ENCODE assay signal across 21 cellular contexts in genomic region chr9:131482343-131483006, GRCh38. TPM values are rescaled to one million over a fixed set of nuclear protein-coding genes. Genes with fewer than 3 reads are reported as not detected.
A peak's percentile ranks its signal among the peaks of the same experiment; 100 is the strongest.
DNase-seq lines count a peak whose midpoint lies in the region; ATAC-seq and TF ChIP-seq lines count a peak whose summit lies in the region.
"Had no signal": no experiment of that assay in that cellular context is flagged by ENCODE, and none has a peak within 500 bp of the region (broad histone marks: within the 10 kb centered on the region; RNA-seq: fewer than 3 reads in every experiment).

No MANE protein-coding gene starts in this region.

- H3K4me3 ChIP-seq in SJCRH30 = no peak overlapping the region
- H3K4me3 ChIP-seq: A549, BLaER1, colonic mucosa, GM23248, neural progenitor cell, upper lobe of left lung had no signal

- DNase-seq in cardiac septum (ENCODE audit: low spot score) = peak; percentile 64
- DNase-seq in left cardiac atrium = no peak
- peak; percentile 74 for DNase-seq in chondrocyte (ENCODE audit: low spot score)
- no peak for DNase-seq in nephron progenitor cell
- no peak for DNase-seq in type B pancreatic cell (ENCODE audit: extremely low spot score, unreplicated experiment)
- no peak for DNase-seq in SJCRH30
- DNase-seq in NCI-H1436 treated with DMSO at 0.1 percent for 48 hours (lab: John Stamatoyannopoulos, UW) = no peak
- DNase-seq: activated CD4-positive, alpha-beta T cell treated with anti-CD3 and anti-CD28 coated beads, Interleukin-2, amount 10 ng/mL, durations not matched to agents 7 days and 5 days; activated CD8-positive, alpha-beta memory T cell treated with anti-CD3 and anti-CD28 coated beads, Interleukin-2, amount 50 U/mL, for 4 hours; colonic mucosa; GM23248; kidney glomerular epithelial cell; NCI-H1105; NCI-H510A treated with DMSO at 0.1 percent for 48 hours; retina; SW 1271; upper lobe of left lung had no signal

- H3K36me3 ChIP-seq in SJCRH30 = peaks cover 95% of the 10 kb centered on the region

- no peaks in the 10 kb centered on the region for H3K27me3 ChIP-seq in SJCRH30
- H3K27me3 ChIP-seq: BLaER1, colonic mucosa, neural progenitor cell, upper lobe of left lung had no signal

- H3K36me3 Mint-ChIP-seq in chondrocyte (ENCODE audit: low read depth) = peaks cover 44% of the 10 kb centered on the region
- peaks cover 65% of the 10 kb centered on the region for H3K36me3 Mint-ChIP-seq in nephron progenitor cell (ENCODE audit: low read depth)
- H3K36me3 Mint-ChIP-seq in type B pancreatic cell = peaks cover 22% of the 10 kb centered on the region

- H3K27me3 Mint-ChIP-seq in chondrocyte (ENCODE audit: low read depth) (no peaks in the 10 kb centered on the region), nephron progenitor cell (ENCODE audit: low read depth, poor library complexity) (peaks cover 10% of the 10 kb centered on the region), type B pancreatic cell (no peaks in the 10 kb centered on the region)
- H3K27me3 Mint-ChIP-seq: activated CD4-positive, alpha-beta T cell treated with anti-CD3 and anti-CD28 coated beads, Interleukin-2, amount 10 ng/mL, durations not matched to agents 7 days and 5 days had no signal

- no peaks in the 10 kb centered on the region for H3K4me1 ChIP-seq in SJCRH30
- H3K4me1 ChIP-seq: A549, colonic mucosa, neural progenitor cell, upper lobe of left lung had no signal

- no peak overlapping the region for H3K4me3 Mint-ChIP-seq in chondrocyte (ENCODE audit: unreplicated experiment)
- H3K4me3 Mint-ChIP-seq in nephron progenitor cell = no peak overlapping the region
- peak overlapping the region; percentile 5 for H3K4me3 Mint-ChIP-seq in type B pancreatic cell
- H3K4me3 Mint-ChIP-seq: activated CD4-positive, alpha-beta T cell treated with anti-CD3 and anti-CD28 coated beads, Interleukin-2, amount 10 ng/mL, durations not matched to agents 7 days and 5 days; neural progenitor cell had no signal

- H3K27ac Mint-ChIP-seq in chondrocyte (ENCODE audit: unreplicated experiment) = no peak overlapping the region
- peak overlapping the region; percentile 83 for H3K27ac Mint-ChIP-seq in nephron progenitor cell
- H3K27ac Mint-ChIP-seq in type B pancreatic cell = peak overlapping the region; percentile 22
- H3K27ac Mint-ChIP-seq: activated CD4-positive, alpha-beta T cell treated with anti-CD3 and anti-CD28 coated beads, Interleukin-2, amount 10 ng/mL, durations not matched to agents 7 days and 5 days; neural progenitor cell had no signal

- intact Hi-C loops in cardiac septum (cut with DNase I) = no loop called here
- intact Hi-C loops in left cardiac atrium (cut with DNase I) = loop anchor here in 1 of 2 donors (10.0 kb wide), 1 partner anchor 118 kb away; no protein-coding TSS in a partner anchor

- H3K9me3 Mint-ChIP-seq in chondrocyte (ENCODE audit: low read depth) (no peaks in the 10 kb centered on the region), nephron progenitor cell (no peaks in the 10 kb centered on the region), type B pancreatic cell (no peaks in the 10 kb centered on the region)
- H3K9me3 Mint-ChIP-seq: activated CD4-positive, alpha-beta T cell treated with anti-CD3 and anti-CD28 coated beads, Interleukin-2, amount 10 ng/mL, durations not matched to agents 7 days and 5 days; neural progenitor cell had no signal

- H3K4me1 Mint-ChIP-seq in chondrocyte (ENCODE audit: low read depth) (no peaks in the 10 kb centered on the region), nephron progenitor cell (no peaks in the 10 kb centered on the region), type B pancreatic cell (ENCODE audit: unreplicated experiment) (no peaks in the 10 kb centered on the region)
- H3K4me1 Mint-ChIP-seq: neural progenitor cell had no signal

- no peak for TF ChIP-seq CTCF in chondrocyte (IDR thresholded peaks at IDR 0.05)
- no peak for TF ChIP-seq CTCF in nephron progenitor cell (IDR thresholded peaks at IDR 0.05)
- no peak for TF ChIP-seq CTCF in type B pancreatic cell (conservative IDR thresholded peaks at IDR 0.05)

- no peaks in the 10 kb centered on the region for H3K9me3 ChIP-seq in SJCRH30 (replicated peaks)
- H3K9me3 ChIP-seq: A549, BLaER1, colonic mucosa, upper lobe of left lung had no signal

- H3K27ac ChIP-seq in SJCRH30 = no peak overlapping the region
- H3K27ac ChIP-seq: A549, BLaER1, colonic mucosa, GM23248, neural progenitor cell, upper lobe of left lung had no signal

- ATAC-seq in left cardiac atrium (no peak), HG03571 (IDR thresholded peaks at IDR 0.05; ENCODE audit: unreplicated experiment) (no peak)
- ATAC-seq: A549 had no signal

RNA-seq across cellular contexts. Expression of gene POMT1, which starts 20.2 kb away (rescaled TPM):
- total RNA-seq in cardiac septum = 24.6 TPM
- total RNA-seq in left cardiac atrium = 10 to 100 TPM; 19.1 to 20.7 TPM
- 46.7 to 48.0 TPM (median 46.8 TPM) in 3 replicates for total RNA-seq in chondrocyte
- 48.7 and 55.4 TPM in 2 replicates for total RNA-seq in type B pancreatic cell (ENCODE audit: low replicate concordance)
- 23.0 and 25.6 TPM in 2 replicates for total RNA-seq in SJCRH30 (2014; rRNA removed; shearing (Covaris generic))

RNA-seq across cellular contexts. Expression of gene UCK1, which starts 48.6 kb away (rescaled TPM):
- 23.9 TPM for total RNA-seq in cardiac septum
- total RNA-seq in left cardiac atrium = 10 to 100 TPM; 23.3 to 23.7 TPM
- 17.9 to 27.7 TPM (median 18.3 TPM) in 3 replicates for total RNA-seq in chondrocyte
- total RNA-seq in type B pancreatic cell (ENCODE audit: low replicate concordance) = 25.9 and 36.8 TPM in 2 replicates
- 49.2 and 54.3 TPM in 2 replicates for total RNA-seq in SJCRH30 (2014; rRNA removed; shearing (Covaris generic))

Comparison
In these comparisons a context has a peak if more than half of its experiments do, and no peak if none do; other contexts are left out.
1. DNase-seq: peak in cardiac septum (single experiment) and chondrocyte (single experiment); none in left cardiac atrium (single experiment), nephron progenitor cell (single experiment), type B pancreatic cell (single experiment), SJCRH30 (0 of 2) and NCI-H1436 treated with DMSO at 0.1 percent for 48 hours (single experiment).